In genomic region chr9:27358007-27358406, GRCh38 we compare ENCODE assay signal across 29 cellular contexts.
"Had no signal": no experiment of that assay in that cellular context is flagged by ENCODE, and none has a peak within 500 bp of the region (broad histone marks: within the 10 kb centered on the region; RNA-seq: fewer than 3 reads in every experiment).

No MANE protein-coding gene starts in this region.

- FAIRE-seq: endometrium, endothelial cell of umbilical vein had no signal

- H3K9me3 ChIP-seq: ascending aorta, breast epithelium, colonic mucosa, esophagus squamous epithelium had no signal

- H3K27me3 ChIP-seq: ascending aorta, breast epithelium, cardiac muscle cell, colonic mucosa, esophagus squamous epithelium had no signal

- ATAC-seq: activated CD4-positive, CD25-positive, alpha-beta regulatory T cell treated with anti-CD3 and anti-CD28 coated beads, Interleukin-2, amount 50 U/mL, for 24 hours; activated CD8-positive, alpha-beta T cell treated with anti-CD3 and anti-CD28 coated beads for 36 hours; activated naive CD4-positive, alpha-beta T cell treated with anti-CD3 and anti-CD28 coated beads, Interleukin-2, amount 50 U/mL, for 72 hours; T-helper 17 cell had no signal

- H3K4me1 ChIP-seq: breast epithelium, colonic mucosa had no signal

- H3K4me3 ChIP-seq: ascending aorta, breast epithelium, cardiac muscle cell, colonic mucosa, esophagus squamous epithelium had no signal

- H3K27ac ChIP-seq: ascending aorta, breast epithelium, cardiac muscle cell, colonic mucosa, epithelial cell of prostate, esophagus squamous epithelium, WERI-Rb-1 had no signal

- DNase-seq: activated B cell treated with CpG ODN at 0.5 μM for 24 hours; activated CD4-positive, alpha-beta T cell treated with anti-CD3 and anti-CD28 coated beads for 48 hours; activated CD4-positive, alpha-beta T cell treated with anti-CD3 and anti-CD28 coated beads, Interleukin-2, amount 50 U/mL, for 1 hour; activated CD4-positive, alpha-beta T cell treated with anti-CD3 and anti-CD28 coated beads, Interleukin-2, amount 50 U/mL, for 48 hours; activated CD8-positive, alpha-beta memory T cell treated with anti-CD3 and anti-CD28 coated beads for 24 hours; activated CD8-positive, alpha-beta T cell treated with anti-CD3 and anti-CD28 coated beads for 36 hours; activated effector memory CD4-positive, alpha-beta T cell treated with anti-CD3 and anti-CD28 coated beads, Interleukin-2, amount 50 U/mL, for 16 hours; activated naive CD4-positive, alpha-beta T cell; activated naive CD4-positive, alpha-beta T cell treated with anti-CD3 and anti-CD28 coated beads, Interleukin-2, amount 10 ng/mL, durations not matched to agents 7 days and 5 days; activated naive CD8-positive, alpha-beta T cell treated with anti-CD3 and anti-CD28 coated beads, Interleukin-2, amount 10 ng/mL, durations not matched to agents 7 days and 5 days; activated T-cell treated with anti-CD3 and anti-CD28 coated beads, Interleukin-2, amount 50 U/mL, for 48 hours; central memory CD4-positive, alpha-beta T cell; cerebellar nuclear complex; colonic mucosa; effector CD8-positive, alpha-beta T cell; esophagus squamous epithelium; foreskin melanocyte; T-helper 1 cell; T-helper 17 cell; T1000; WERI-Rb-1 had no signal

- H3K36me3 ChIP-seq: breast epithelium, cardiac muscle cell, colonic mucosa, WERI-Rb-1 had no signal
